Comparison of ENCODE assay signal across 1 cellular context in the genomic region with DNA sequence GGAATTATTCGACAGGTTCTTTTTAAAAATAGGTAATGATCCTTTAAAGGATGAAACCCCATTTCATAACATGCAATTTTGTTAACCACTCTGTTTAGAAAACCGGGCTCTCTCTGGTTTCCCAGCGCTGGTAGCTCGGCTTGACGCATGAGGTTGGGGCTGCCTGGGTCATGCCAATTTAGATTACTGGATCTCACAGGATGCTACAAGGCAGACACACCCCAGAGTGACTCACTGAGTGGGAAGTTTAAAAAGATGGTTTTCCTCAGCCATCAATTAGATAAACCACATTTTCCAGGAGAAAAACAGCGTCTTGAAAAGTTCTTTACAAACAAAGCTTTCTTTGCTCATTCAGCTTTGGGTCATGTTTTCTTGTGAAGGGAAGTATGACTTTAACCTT.
TF ChIP-seq lines count a peak whose summit lies in the region.

No MANE protein-coding gene starts in this region.

TF ChIP-seq in GM23338, 12 proteins besides CTCF, POLR2A, EP300 and RAD21 (continued from another document):
- TF ChIP-seq, protein P1, sequence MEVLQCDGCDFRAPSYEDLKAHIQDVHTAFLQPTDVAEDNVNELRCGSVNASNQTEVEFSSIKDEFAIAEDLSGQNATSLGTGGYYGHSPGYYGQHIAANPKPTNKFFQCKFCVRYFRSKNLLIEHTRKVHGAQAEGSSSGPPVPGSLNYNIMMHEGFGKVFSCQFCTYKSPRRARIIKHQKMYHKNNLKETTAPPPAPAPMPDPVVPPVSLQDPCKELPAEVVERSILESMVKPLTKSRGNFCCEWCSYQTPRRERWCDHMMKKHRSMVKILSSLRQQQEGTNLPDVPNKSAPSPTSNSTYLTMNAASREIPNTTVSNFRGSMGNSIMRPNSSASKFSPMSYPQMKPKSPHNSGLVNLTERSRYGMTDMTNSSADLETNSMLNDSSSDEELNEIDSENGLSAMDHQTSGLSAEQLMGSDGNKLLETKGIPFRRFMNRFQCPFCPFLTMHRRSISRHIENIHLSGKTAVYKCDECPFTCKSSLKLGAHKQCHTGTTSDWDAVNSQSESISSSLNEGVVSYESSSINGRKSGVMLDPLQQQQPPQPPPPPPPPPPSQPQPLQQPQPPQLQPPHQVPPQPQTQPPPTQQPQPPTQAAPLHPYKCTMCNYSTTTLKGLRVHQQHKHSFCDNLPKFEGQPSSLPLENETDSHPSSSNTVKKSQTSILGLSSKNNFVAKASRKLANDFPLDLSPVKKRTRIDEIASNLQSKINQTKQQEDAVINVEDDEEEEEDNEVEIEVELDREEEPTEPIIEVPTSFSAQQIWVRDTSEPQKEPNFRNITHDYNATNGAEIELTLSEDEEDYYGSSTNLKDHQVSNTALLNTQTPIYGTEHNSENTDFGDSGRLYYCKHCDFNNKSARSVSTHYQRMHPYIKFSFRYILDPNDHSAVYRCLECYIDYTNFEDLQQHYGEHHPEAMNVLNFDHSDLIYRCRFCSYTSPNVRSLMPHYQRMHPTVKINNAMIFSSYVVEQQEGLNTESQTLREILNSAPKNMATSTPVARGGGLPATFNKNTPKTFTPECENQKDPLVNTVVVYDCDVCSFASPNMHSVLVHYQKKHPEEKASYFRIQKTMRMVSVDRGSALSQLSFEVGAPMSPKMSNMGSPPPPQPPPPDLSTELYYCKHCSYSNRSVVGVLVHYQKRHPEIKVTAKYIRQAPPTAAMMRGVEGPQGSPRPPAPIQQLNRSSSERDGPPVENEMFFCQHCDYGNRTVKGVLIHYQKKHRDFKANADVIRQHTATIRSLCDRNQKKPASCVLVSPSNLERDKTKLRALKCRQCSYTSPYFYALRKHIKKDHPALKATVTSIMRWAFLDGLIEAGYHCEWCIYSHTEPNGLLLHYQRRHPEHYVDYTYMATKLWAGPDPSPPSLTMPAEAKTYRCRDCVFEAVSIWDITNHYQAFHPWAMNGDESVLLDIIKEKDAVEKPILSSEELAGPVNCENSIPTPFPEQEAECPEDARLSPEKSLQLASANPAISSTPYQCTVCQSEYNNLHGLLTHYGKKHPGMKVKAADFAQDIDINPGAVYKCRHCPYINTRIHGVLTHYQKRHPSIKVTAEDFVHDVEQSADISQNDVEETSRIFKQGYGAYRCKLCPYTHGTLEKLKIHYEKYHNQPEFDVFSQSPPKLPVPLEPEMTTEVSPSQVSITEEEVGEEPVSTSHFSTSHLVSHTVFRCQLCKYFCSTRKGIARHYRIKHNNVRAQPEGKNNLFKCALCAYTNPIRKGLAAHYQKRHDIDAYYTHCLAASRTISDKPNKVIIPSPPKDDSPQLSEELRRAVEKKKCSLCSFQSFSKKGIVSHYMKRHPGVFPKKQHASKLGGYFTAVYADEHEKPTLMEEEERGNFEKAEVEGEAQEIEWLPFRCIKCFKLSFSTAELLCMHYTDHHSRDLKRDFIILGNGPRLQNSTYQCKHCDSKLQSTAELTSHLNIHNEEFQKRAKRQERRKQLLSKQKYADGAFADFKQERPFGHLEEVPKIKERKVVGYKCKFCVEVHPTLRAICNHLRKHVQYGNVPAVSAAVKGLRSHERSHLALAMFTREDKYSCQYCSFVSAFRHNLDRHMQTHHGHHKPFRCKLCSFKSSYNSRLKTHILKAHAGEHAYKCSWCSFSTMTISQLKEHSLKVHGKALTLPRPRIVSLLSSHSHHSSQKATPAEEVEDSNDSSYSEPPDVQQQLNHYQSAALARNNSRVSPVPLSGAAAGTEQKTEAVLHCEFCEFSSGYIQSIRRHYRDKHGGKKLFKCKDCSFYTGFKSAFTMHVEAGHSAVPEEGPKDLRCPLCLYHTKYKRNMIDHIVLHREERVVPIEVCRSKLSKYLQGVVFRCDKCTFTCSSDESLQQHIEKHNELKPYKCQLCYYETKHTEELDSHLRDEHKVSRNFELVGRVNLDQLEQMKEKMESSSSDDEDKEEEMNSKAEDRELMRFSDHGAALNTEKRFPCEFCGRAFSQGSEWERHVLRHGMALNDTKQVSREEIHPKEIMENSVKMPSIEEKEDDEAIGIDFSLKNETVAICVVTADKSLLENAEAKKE (CRISPR knock-in tag; IDR thresholded peaks at IDR 0.05), result no peak
- TF ChIP-seq NANOG (IDR thresholded peaks at IDR 0.05; ENCODE audit: borderline replicate concordance) (no peak), JUNB (IDR thresholded peaks at IDR 0.05; ENCODE audit: unreplicated experiment) (no peak), EZH2phosphoT487 (IDR thresholded peaks at IDR 0.05; ENCODE audit: unreplicated experiment) (no peak), ZNF331 (CRISPR knock-in tag; IDR thresholded peaks at IDR 0.05; ENCODE audit: low read depth) (no peak), STAT1 (IDR thresholded peaks at IDR 0.05; ENCODE audit: unreplicated experiment) (no peak), CREB1 (CRISPR knock-in tag; IDR thresholded peaks at IDR 0.05; ENCODE audit: low read depth) (no peak), ZNF114 (CRISPR knock-in tag; IDR thresholded peaks at IDR 0.05) (no peak), REST (IDR thresholded peaks at IDR 0.05; ENCODE audit: unreplicated experiment) (no peak)
TF ChIP-seq in GM23338: peak in this region for 0.
